Comparison of ENCODE assay signal across 13 cellular contexts in the genomic region with DNA sequence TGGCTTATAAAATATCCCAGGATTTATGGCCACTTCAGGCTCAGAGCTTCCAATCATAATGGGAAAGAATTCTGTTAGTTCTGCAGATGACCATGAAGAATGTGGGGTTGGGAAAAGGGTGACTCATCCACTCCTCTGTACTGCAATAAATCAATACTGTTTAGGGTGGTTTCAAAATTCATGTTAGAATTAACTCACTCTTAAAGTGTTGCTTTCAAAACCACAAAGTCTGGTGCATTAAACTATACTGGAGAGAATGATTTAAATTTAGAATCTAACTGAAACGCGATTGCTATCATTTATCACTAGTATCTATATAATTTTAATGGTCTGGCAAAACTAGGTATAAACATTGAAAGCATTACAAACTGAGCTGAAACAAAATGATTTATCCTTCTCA. TPM values are rescaled to one million over a fixed set of nuclear protein-coding genes. Genes with fewer than 3 reads are reported as not detected.
A peak's percentile ranks its signal among the peaks of the same experiment; 100 is the strongest.
DNase-seq lines count a peak whose midpoint lies in the region; ATAC-seq, FAIRE-seq and TF ChIP-seq lines count a peak whose summit lies in the region.
"Had no signal": no experiment of that assay in that cellular context is flagged by ENCODE, and none has a peak within 500 bp of the region (broad histone marks: within the 10 kb centered on the region; RNA-seq: fewer than 3 reads in every experiment).

No MANE protein-coding gene starts in this region.

- no peaks in the 10 kb centered on the region for H3K9me3 Mint-ChIP-seq in activated T-helper 2 cell treated with anti-CD3 and anti-CD28 coated beads, Interferon-gamma antibody, Interleukin-2, Interleukin-4, amounts not matched to agents 10 μg/mL and 5 μg/mL and 100 μg/mL, durations not matched to agents 14 hours and 24 hours and 36 hours
- H3K9me3 Mint-ChIP-seq: natural killer cell had no signal

- no peaks in the 10 kb centered on the region for H4K20me1 ChIP-seq in GM12878 (ENCODE audit: control insufficient read depth, insufficient read depth)

- no peak overlapping the region for H3K4me2 ChIP-seq in GM12878 (ENCODE audit: control insufficient read depth, insufficient read depth)

- FAIRE-seq in GM12878 (lab: Jason Lieb, UNC) = no peak

- TF ChIP-seq RAD21 in Ishikawa (IDR thresholded peaks at IDR 0.05; ENCODE audit: low read depth) (no peak), GM12878 (IDR thresholded peaks at IDR 0.05; ENCODE audit: insufficient read depth, low read depth, low read length) (no peak)

- intact Hi-C loops in GM12878 (cut with micrococcal nuclease; ENCODE audit: unreplicated experiment) = loop anchor here (5.0 kb wide), 1 partner anchor 101 kb away; the partner anchor contains the start of gene NAA30
- intact Hi-C loops in right lobe of liver (cut with DNase I) = no loop called here
- intact Hi-C loops in esophagus muscularis mucosa (cut with DNase I) = no loop called here
- intact Hi-C loops in activated T-helper 2 cell treated with anti-CD3 and anti-CD28 coated beads, Interferon-gamma antibody, Interleukin-2, Interleukin-4, amounts not matched to agents 10 μg/mL and 5 μg/mL and 100 μg/mL, durations not matched to agents 14 hours and 24 hours and 36 hours (cut with micrococcal nuclease) = no loop called here
- intact Hi-C loops in esophagus squamous epithelium (cut with DNase I) = no loop called here

- RAD21 ChIA-PET in GM12878 (lab: Charles Lee; ENCODE audit: unreplicated experiment) = interaction anchor here (0.9 kb wide), 1 partner anchor 36 kb away, joined by 5 read pairs; no protein-coding TSS in a partner anchor

- TF ChIP-seq EP300 in Ishikawa (IDR thresholded peaks at IDR 0.05; ENCODE audit: borderline replicate concordance) (peak; percentile 28; the same call in 1 of the 2 replicates), GM12878 (IDR thresholded peaks at IDR 0.05; ENCODE audit: borderline replicate concordance in 1 of 2, control insufficient read depth in 1 of 2, low read depth in 2 of 2, low read length in 2 of 2) (no peak), esophagus muscularis mucosa (IDR thresholded peaks at IDR 0.05) (no peak)

- DNase-seq in Caki2 (ENCODE audit: low read depth) (peak; percentile 66), GM12878 (ENCODE audit: low read depth, low spot score) (no peak), right lobe of liver (no peak), esophagus muscularis mucosa (ENCODE audit: extremely low spot score) (no peak), NCI-H2227 (lab: John Stamatoyannopoulos, UW; ENCODE audit: unreplicated experiment) (no peak), esophagus squamous epithelium (lab: John Stamatoyannopoulos, UW) (no peak)
- no peak for DNase-seq in activated T-helper 2 cell treated with anti-CD3 and anti-CD28 coated beads, Interferon-gamma antibody, Interleukin-2, Interleukin-4, amounts not matched to agents 10 μg/mL and 5 μg/mL and 100 μg/mL, durations not matched to agents 14 hours and 24 hours and 36 hours (ENCODE audit: low spot score)
- DNase-seq: hippocampal formation; natural killer cell; stimulated activated CD4-positive, alpha-beta T cell treated with anti-CD3 and anti-CD28 coated beads, Interleukin-2, amount 100 ng/mL, for 48 hours; T-helper 1 cell had no signal

- H3K4me1 ChIP-seq in GM12878 (ENCODE audit: control insufficient read depth, insufficient read depth, low read length) = no peaks in the 10 kb centered on the region
- H3K4me1 ChIP-seq in right lobe of liver = peaks cover 0 to 46% (median 6%) of the 10 kb centered on the region in 4 donors
- peaks cover 0 to 2% (median 0%) of the 10 kb centered on the region in 4 donors for H3K4me1 ChIP-seq in esophagus muscularis mucosa
- H3K4me1 ChIP-seq in esophagus squamous epithelium = no peaks in the 10 kb centered on the region
- H3K4me1 ChIP-seq: suprapubic skin had no signal

- TF ChIP-seq POLR2A in GM12878 (IDR thresholded peaks at IDR 0.05; ENCODE audit: low read depth, low read length) (no peak), right lobe of liver (IDR thresholded peaks at IDR 0.05) (no peak), esophagus muscularis mucosa (IDR thresholded peaks at IDR 0.05; ENCODE audit: low read depth) (no peak), esophagus squamous epithelium (IDR thresholded peaks at IDR 0.05) (no peak)

- TF ChIP-seq CTCF in GM12878 (IDR thresholded peaks at IDR 0.05 in 2 of 3, conservative IDR thresholded peaks at IDR 0.05 in 1 of 3; ENCODE audit: control insufficient read depth in 2 of 3, extremely low read depth in 1 of 3, insufficient read depth in 1 of 3, low read depth in 3 of 3, low read length in 3 of 3) = no peak
- TF ChIP-seq CTCF in right lobe of liver (IDR thresholded peaks at IDR 0.05) = no peak
- no peak for TF ChIP-seq CTCF in esophagus muscularis mucosa (IDR thresholded peaks at IDR 0.05)
- TF ChIP-seq CTCF in esophagus squamous epithelium (IDR thresholded peaks at IDR 0.05) = no peak

- H3K27ac Mint-ChIP-seq in activated T-helper 2 cell treated with anti-CD3 and anti-CD28 coated beads, Interferon-gamma antibody, Interleukin-2, Interleukin-4, amounts not matched to agents 10 μg/mL and 5 μg/mL and 100 μg/mL, durations not matched to agents 14 hours and 24 hours and 36 hours = no peak overlapping the region
- H3K27ac Mint-ChIP-seq: natural killer cell had no signal

- no peaks in the 10 kb centered on the region for H3K27me3 Mint-ChIP-seq in activated T-helper 2 cell treated with anti-CD3 and anti-CD28 coated beads, Interferon-gamma antibody, Interleukin-2, Interleukin-4, amounts not matched to agents 10 μg/mL and 5 μg/mL and 100 μg/mL, durations not matched to agents 14 hours and 24 hours and 36 hours (ENCODE audit: low read depth)

- no peak overlapping the region for H2AFZ ChIP-seq in GM12878 (ENCODE audit: control insufficient read depth, low read depth, low read length)

- H3K27me3 ChIP-seq in GM12878 (replicated peaks in 1 of 2; ENCODE audit: control insufficient read depth in 2 of 2, insufficient read depth in 2 of 2, low read length in 1 of 2) (no peaks in the 10 kb centered on the region), right lobe of liver (no peaks in the 10 kb centered on the region), esophagus muscularis mucosa (no peaks in the 10 kb centered on the region), esophagus squamous epithelium (peaks cover 0 to 8% (median 0%) of the 10 kb centered on the region in 4 donors)
- H3K27me3 ChIP-seq: suprapubic skin had no signal

- WGBS in GM12878 (ENCODE audit: insufficient coverage, insufficient replicate concordance, low lambda C conversion rate, missing lambda C conversion rate) = 17% methylated on average over 2 of the region's 2 CpGs
- WGBS in right lobe of liver (ENCODE audit: insufficient coverage, low coverage, low lambda C conversion rate, missing lambda C conversion rate) = 18% methylated on average over 2 of the region's 2 CpGs
- 22% methylated on average over 2 of the region's 2 CpGs for WGBS in esophagus muscularis mucosa
- 18 to 28% methylated on average over 2 of the region's 2 CpGs for WGBS in esophagus squamous epithelium, 2 donors

- no peaks in the 10 kb centered on the region for H3K9me3 ChIP-seq in GM12878 (replicated peaks; ENCODE audit: control insufficient read depth, insufficient read depth, low read length)
- H3K9me3 ChIP-seq in right lobe of liver = peaks cover 0 to 2% (median 0%) of the 10 kb centered on the region in 4 donors
- no peaks in the 10 kb centered on the region for H3K9me3 ChIP-seq in esophagus muscularis mucosa
- H3K9me3 ChIP-seq in esophagus squamous epithelium = no peaks in the 10 kb centered on the region
- H3K9me3 ChIP-seq: suprapubic skin had no signal

- CTCF ChIA-PET in GM12878 (lab: Yijun Ruan, JAX) = interaction anchor here (1.4 kb wide), 1 partner anchor 40 kb away, joined by 3 read pairs; no protein-coding TSS in a partner anchor

- POLR2A ChIA-PET in GM12878 (lab: Charles Lee) = interaction anchor here (0.6 kb wide), 1 partner anchor 1860 kb away, joined by 5 read pairs; no protein-coding TSS in a partner anchor

- no peak overlapping the region for H3K9ac ChIP-seq in GM12878 (ENCODE audit: control insufficient read depth, insufficient read depth, low read length)

- H3K4me3 ChIP-seq in GM12878 = no peak overlapping the region
- peak overlapping the region; percentile 47 to 54 (median 49) for H3K4me3 ChIP-seq in right lobe of liver
- no peak overlapping the region for H3K4me3 ChIP-seq in esophagus muscularis mucosa
- H3K4me3 ChIP-seq in esophagus squamous epithelium = no peak overlapping the region
- H3K4me3 ChIP-seq: suprapubic skin had no signal

- H3K36me3 ChIP-seq in GM12878 (ENCODE audit: control insufficient read depth in 2 of 2, insufficient read depth in 2 of 2, low read length in 1 of 2) (no peaks in the 10 kb centered on the region), right lobe of liver (no peaks in the 10 kb centered on the region), esophagus muscularis mucosa (no peaks in the 10 kb centered on the region), esophagus squamous epithelium (no peaks in the 10 kb centered on the region)
- H3K36me3 ChIP-seq: suprapubic skin had no signal

- no peak overlapping the region for H3K4me3 Mint-ChIP-seq in activated T-helper 2 cell treated with anti-CD3 and anti-CD28 coated beads, Interferon-gamma antibody, Interleukin-2, Interleukin-4, amounts not matched to agents 10 μg/mL and 5 μg/mL and 100 μg/mL, durations not matched to agents 14 hours and 24 hours and 36 hours (ENCODE audit: low read depth)
- H3K4me3 Mint-ChIP-seq: natural killer cell had no signal

- no TSS peak for BruUV-seq in GM12878 (replicated peaks; lab: Mats Ljungman, UMichigan)

- peak; percentile 28 for ATAC-seq in GM12878
- peak; percentile 33 to 74 (median 42) for ATAC-seq in right lobe of liver
- ATAC-seq: natural killer cell had no signal

- SMC1A ChIA-PET in GM12878 (lab: Charles Lee; ENCODE audit: uncharacterized antibody, unreplicated experiment) = interaction anchor here (0.8 to 1.1 kb wide), 3 partner anchors 10 to 69 kb away, joined by 3 read pairs; no protein-coding TSS in a partner anchor

- no peaks in the 10 kb centered on the region for H3K79me2 ChIP-seq in GM12878 (ENCODE audit: control insufficient read depth, insufficient read depth, low read length)

- no peaks in the 10 kb centered on the region for H3K36me3 Mint-ChIP-seq in activated T-helper 2 cell treated with anti-CD3 and anti-CD28 coated beads, Interferon-gamma antibody, Interleukin-2, Interleukin-4, amounts not matched to agents 10 μg/mL and 5 μg/mL and 100 μg/mL, durations not matched to agents 14 hours and 24 hours and 36 hours (ENCODE audit: low read depth)
- H3K36me3 Mint-ChIP-seq: natural killer cell had no signal

- in situ Hi-C loops in Caki2 (cut with HindIII; ENCODE audit: low pct_unique_long_range_greater_than_20kb, low sequenced_read_pairs) = no loop called here
- in situ Hi-C loops in GM12878 (cut with MboI) = no loop called here

- peaks cover 2% of the 10 kb centered on the region for H3K4me1 Mint-ChIP-seq in activated T-helper 2 cell treated with anti-CD3 and anti-CD28 coated beads, Interferon-gamma antibody, Interleukin-2, Interleukin-4, amounts not matched to agents 10 μg/mL and 5 μg/mL and 100 μg/mL, durations not matched to agents 14 hours and 24 hours and 36 hours (ENCODE audit: low read depth)
- H3K4me1 Mint-ChIP-seq: natural killer cell had no signal

- H3K27ac ChIP-seq in GM12878 (ENCODE audit: control insufficient read depth, insufficient read depth) (no peak overlapping the region), right lobe of liver (peak overlapping the region; percentile 30 to 71 (median 61)), esophagus muscularis mucosa (replicated peaks in 1 of 4) (no peak overlapping the region), esophagus squamous epithelium (no peak overlapping the region)
- H3K27ac ChIP-seq: suprapubic skin had no signal

RNA-seq across cellular contexts. Expression of gene CCDC198, which starts 0.8 kb away (rescaled TPM):
- 6.7 and 14.2 TPM in 2 replicates for total RNA-seq in Caki2 (2014; rRNA removed; shearing (Covaris generic); ENCODE audit: low replicate concordance)
- total RNA-seq in GM12878 (2013; cell fraction: nucleolus; rRNA removed) = 0.31 TPM in 1 of 2 replicates, not detected in the other
- total RNA-seq in GM12878 (2014; rRNA removed) = 3.7 and 3.8 TPM in 2 replicates
- total RNA-seq in GM12878 (2014; rRNA removed; fragmentation: Illumina TruSeq; extraction: Trizol) = 2.8 and 3.5 TPM in 2 replicates
- total RNA-seq in GM12878 (2021) = 2.5 and 2.6 TPM in 2 replicates
- polyA plus RNA-seq in GM12878 (2011; ENCODE audit: low read depth) = 30.9 TPM
- polyA plus RNA-seq in GM12878 (2011; rRNA removed) = 12.5 and 16.4 TPM in 2 replicates
- polyA plus RNA-seq in GM12878 (2011; cell fraction: cytosol; rRNA removed) = 6.5 and 7.6 TPM in 2 replicates
- polyA plus RNA-seq in GM12878 (2011; cell fraction: nucleus; rRNA removed) = 38.7 and 44.1 TPM in 2 replicates
- polyA plus RNA-seq in GM12878 (2012) = 1.0 and 1.5 TPM in 2 replicates
- 3.8 and 8.5 TPM in 2 replicates for polyA plus RNA-seq in GM12878 (2014; fragmentation: Illumina TruSeq; extraction: Trizol)
- polyA plus RNA-seq in GM12878 (2014; fragmentation: Nextera tagmentation; extraction: Ambion mirVana) = 1 to 10 TPM; 1.3 to 1.9 TPM
- 1.6 and 3.1 TPM in 2 replicates for polyA plus RNA-seq in GM12878 (2014; rRNA removed)
- polyA plus RNA-seq in GM12878 (2016; fragmentation: Nextera tagmentation; extraction: Ambion mirVana) = 1 to 10 TPM; 1.7 to 2.1 TPM
- polyA minus RNA-seq in GM12878 (2011; rRNA and poly(A)+ RNA removed) = 8.7 and 9.6 TPM in 2 replicates
- polyA minus RNA-seq in GM12878 (2011; cell fraction: cytosol; rRNA and poly(A)+ RNA removed) = 3.7 and 5.2 TPM in 2 replicates
- 19.2 and 29.7 TPM in 2 replicates for polyA minus RNA-seq in GM12878 (2011; cell fraction: nucleus; rRNA and poly(A)+ RNA removed)
- total RNA-seq in right lobe of liver = 10 to 100 TPM; 23.2 to 56.6 (median 37.1) TPM
- not detected for total RNA-seq in esophagus muscularis mucosa
- not detected in 2 replicates for total RNA-seq in activated T-helper 2 cell treated with anti-CD3 and anti-CD28 coated beads, Interferon-gamma antibody, Interleukin-2, Interleukin-4, amounts not matched to agents 10 μg/mL and 5 μg/mL and 100 μg/mL, durations not matched to agents 14 hours and 24 hours and 36 hours
- total RNA-seq in esophagus squamous epithelium = not detected
- total RNA-seq: natural killer cell, suprapubic skin had no signal

Comparison
In these comparisons a context has a peak if more than half of its experiments do, and no peak if none do; other contexts are left out.
1. H3K27ac ChIP-seq: peak in right lobe of liver (3 of 3); none in GM12878 (single experiment), esophagus muscularis mucosa (0 of 4) and esophagus squamous epithelium (0 of 4).
2. H3K4me3 ChIP-seq: peak in right lobe of liver (3 of 3); none in GM12878 (single experiment), esophagus muscularis mucosa (0 of 4) and esophagus squamous epithelium (0 of 4).